ENCODE assay signal across 19 cellular contexts in genomic region chr5:4921929-4922328, GRCh38.
DNase-seq lines count a peak whose midpoint lies in the region; ATAC-seq and TF ChIP-seq lines count a peak whose summit lies in the region.
"Had no signal": no experiment of that assay in that cellular context is flagged by ENCODE, and none has a peak within 500 bp of the region (broad histone marks: within the 10 kb centered on the region; RNA-seq: fewer than 3 reads in every experiment).

No MANE protein-coding gene starts in this region.

- ATAC-seq in activated naive CD8-positive, alpha-beta T cell treated with anti-CD3 and anti-CD28 coated beads, Interleukin-2, amount 50 U/mL, for 24 hours: no peak
- ATAC-seq in foreskin keratinocyte (no peak), GM18907 (IDR thresholded peaks at IDR 0.05; ENCODE audit: unreplicated experiment) (no peak)
- ATAC-seq: A549; CD8-positive, alpha-beta T cell; GM12878 had no signal

- no peaks in the 10 kb centered on the region for H3K9me3 Mint-ChIP-seq in glutamatergic neuron (ENCODE audit: unreplicated experiment)
- peaks cover 4% of the 10 kb centered on the region for H3K9me3 Mint-ChIP-seq in activated naive CD8-positive, alpha-beta T cell treated with anti-CD3 and anti-CD28 coated beads, Interleukin-2, amount 50 U/mL, for 24 hours

- peaks cover 9% of the 10 kb centered on the region for H3K4me1 Mint-ChIP-seq in glutamatergic neuron (ENCODE audit: low read depth, unreplicated experiment)
- H3K4me1 Mint-ChIP-seq in activated naive CD8-positive, alpha-beta T cell treated with anti-CD3 and anti-CD28 coated beads, Interleukin-2, amount 50 U/mL, for 24 hours: no peaks in the 10 kb centered on the region
- H3K4me1 Mint-ChIP-seq: B cell had no signal

- peak overlapping the region; percentile 62 for H3K27ac Mint-ChIP-seq in glutamatergic neuron (ENCODE audit: unreplicated experiment)
- no peak overlapping the region for H3K27ac Mint-ChIP-seq in activated naive CD8-positive, alpha-beta T cell treated with anti-CD3 and anti-CD28 coated beads, Interleukin-2, amount 50 U/mL, for 24 hours
- H3K27ac Mint-ChIP-seq: B cell; CD4-positive, alpha-beta T cell; CD8-positive, alpha-beta T cell had no signal

- H3K4me1 ChIP-seq in foreskin keratinocyte: no peaks in the 10 kb centered on the region
- H3K4me1 ChIP-seq: A549; BLaER1 treated with 17β-estradiol and CSF1 and Interleukin-3, amounts not matched to agents 10 nM and 100 nM; Caco-2 had no signal

- H3K4me3 Mint-ChIP-seq in glutamatergic neuron (ENCODE audit: unreplicated experiment): no peak overlapping the region
- H3K4me3 Mint-ChIP-seq in activated naive CD8-positive, alpha-beta T cell treated with anti-CD3 and anti-CD28 coated beads, Interleukin-2, amount 50 U/mL, for 24 hours: no peak overlapping the region
- H3K4me3 Mint-ChIP-seq: B cell; CD4-positive, alpha-beta T cell; CD8-positive, alpha-beta T cell had no signal

- no peaks in the 10 kb centered on the region for H3K27me3 Mint-ChIP-seq in glutamatergic neuron (ENCODE audit: unreplicated experiment)
- no peaks in the 10 kb centered on the region for H3K27me3 Mint-ChIP-seq in activated naive CD8-positive, alpha-beta T cell treated with anti-CD3 and anti-CD28 coated beads, Interleukin-2, amount 50 U/mL, for 24 hours
- H3K27me3 Mint-ChIP-seq: B cell; CD4-positive, alpha-beta T cell had no signal

- peak; percentile 67 for DNase-seq in G401 (ENCODE audit: low spot score)
- peak; percentile 43 for DNase-seq in cerebellum (ENCODE audit: low spot score)
- no peak for DNase-seq in glutamatergic neuron
- DNase-seq in activated naive CD8-positive, alpha-beta T cell treated with anti-CD3 and anti-CD28 coated beads, Interleukin-2, amount 50 U/mL, for 24 hours: no peak
- no peak for DNase-seq in foreskin keratinocyte
- DNase-seq: AML-193; Caco-2; Calu3; CD4-positive, alpha-beta T cell; CD8-positive, alpha-beta T cell; DMS79 treated with DMSO at 0.1 percent for 48 hours; GDM1 had no signal

- no peak overlapping the region for H3K27ac ChIP-seq in foreskin keratinocyte
- H3K27ac ChIP-seq: 22Rv1; A549; BLaER1 treated with 17β-estradiol and CSF1 and Interleukin-3, amounts not matched to agents 10 nM and 100 nM; C4-2B had no signal

- TF ChIP-seq CTCF in glutamatergic neuron (IDR thresholded peaks at IDR 0.05; ENCODE audit: partially characterized antibody, unreplicated experiment) (no peak), foreskin keratinocyte (conservative IDR thresholded peaks at IDR 0.05) (no peak)

- in situ Hi-C loops in G401 (cut with HindIII; ENCODE audit: low sequenced_read_pairs): no loop called here

- H3K36me3 Mint-ChIP-seq in glutamatergic neuron (ENCODE audit: unreplicated experiment): no peaks in the 10 kb centered on the region
- no peaks in the 10 kb centered on the region for H3K36me3 Mint-ChIP-seq in activated naive CD8-positive, alpha-beta T cell treated with anti-CD3 and anti-CD28 coated beads, Interleukin-2, amount 50 U/mL, for 24 hours (ENCODE audit: low read depth)
- H3K36me3 Mint-ChIP-seq: CD8-positive, alpha-beta T cell had no signal

- no peaks in the 10 kb centered on the region for H3K27me3 ChIP-seq in foreskin keratinocyte
- H3K27me3 ChIP-seq: BLaER1 treated with 17β-estradiol and CSF1 and Interleukin-3, amounts not matched to agents 10 nM and 100 nM had no signal

Comparison
In these comparisons a context has a peak if more than half of its experiments do, and no peak if none do; other contexts are left out.
1. DNase-seq: peak in G401 (single experiment) and cerebellum (single experiment); none in glutamatergic neuron (single experiment), activated naive CD8-positive, alpha-beta T cell treated with anti-CD3 and anti-CD28 coated beads, Interleukin-2, amount 50 U/mL, for 24 hours (single experiment) and foreskin keratinocyte (0 of 2).